ENCODE assay signal across 8 cellular contexts in genomic region chr6:158703840-158704822, GRCh38. TPM values are rescaled to one million over a fixed set of nuclear protein-coding genes. Genes with fewer than 3 reads are reported as not detected.
DNase-seq lines count a peak whose midpoint lies in the region; ATAC-seq and TF ChIP-seq lines count a peak whose summit lies in the region.

No MANE protein-coding gene starts in this region.

- POLR2A ChIA-PET in AG04450 (lab: Yijun Ruan, JAX) = no interaction called here
- POLR2A ChIA-PET in activated CD4-positive, alpha-beta T cell treated with anti-CD3 and anti-CD28 coated beads, Interleukin-2, amount 10 ng/mL, durations not matched to agents 7 days and 5 days (lab: Charles Lee) = no interaction called here

- peaks cover 9% of the 10 kb centered on the region for H3K36me3 Mint-ChIP-seq in activated CD4-positive, alpha-beta T cell treated with anti-CD3 and anti-CD28 coated beads, Interleukin-2, amount 10 ng/mL, durations not matched to agents 7 days and 5 days (ENCODE audit: low read depth)
- H3K36me3 Mint-ChIP-seq in dendritic cell treated with granulocyte-macrophage colony-stimulating factor and Interleukin-4, amounts not matched to agents 40 ng/mL and 50 ng/mL, for 4 days (ENCODE audit: low read depth) = peaks cover 6% of the 10 kb centered on the region

- H3K9me3 Mint-ChIP-seq in activated CD4-positive, alpha-beta T cell treated with anti-CD3 and anti-CD28 coated beads, Interleukin-2, amount 10 ng/mL, durations not matched to agents 7 days and 5 days = no peaks in the 10 kb centered on the region
- no peaks in the 10 kb centered on the region for H3K9me3 Mint-ChIP-seq in dendritic cell treated with granulocyte-macrophage colony-stimulating factor and Interleukin-4, amounts not matched to agents 40 ng/mL and 50 ng/mL, for 4 days

- peak; percentile 94 for ATAC-seq in GM18858 (IDR thresholded peaks at IDR 0.05; ENCODE audit: unreplicated experiment)
- peak; percentile 96 for ATAC-seq in HG03066 (IDR thresholded peaks at IDR 0.05; ENCODE audit: low read depth, unreplicated experiment)
- peak; percentile 93 to 98 (median 97) for ATAC-seq in right lobe of liver

- no peaks in the 10 kb centered on the region for H3K36me3 ChIP-seq in right lobe of liver

- H3K4me1 ChIP-seq in right lobe of liver = peaks cover 0 to 10% (median 4%) of the 10 kb centered on the region in 4 donors

- no peaks in the 10 kb centered on the region for H3K9me3 ChIP-seq in AG04450 (ENCODE audit: control insufficient read depth, insufficient read depth, low read length)
- no peaks in the 10 kb centered on the region for H3K9me3 ChIP-seq in right lobe of liver

- CTCF ChIA-PET in AG04450 (lab: Charles Lee) = interaction anchor here (0.6 to 4.1 kb wide), 17 partner anchors 13 to 930 kb away, joined by 3 to 44 read pairs (median 4); no protein-coding TSS in a partner anchor
- CTCF ChIA-PET in activated CD4-positive, alpha-beta T cell treated with anti-CD3 and anti-CD28 coated beads, Interleukin-2, amount 10 ng/mL, durations not matched to agents 7 days and 5 days (lab: Charles Lee) = interaction anchor here (0.5 to 1.7 kb wide), 13 partner anchors 14 to 431 kb away, joined by 3 to 6 read pairs (median 3); no protein-coding TSS in a partner anchor

- intact Hi-C loops in dendritic cell treated with granulocyte-macrophage colony-stimulating factor and Interleukin-4, amounts not matched to agents 40 ng/mL and 50 ng/mL, for 4 days (cut with micrococcal nuclease) = loop anchor here (1.0 to 10.0 kb wide), 2 partner anchors 61 to 268 kb away; no protein-coding TSS in a partner anchor
- intact Hi-C loops in right lobe of liver (cut with DNase I) = no loop called here

- H3K27ac Mint-ChIP-seq in activated CD4-positive, alpha-beta T cell treated with anti-CD3 and anti-CD28 coated beads, Interleukin-2, amount 10 ng/mL, durations not matched to agents 7 days and 5 days = peak overlapping the region; percentile 79
- peak overlapping the region; percentile 68 for H3K27ac Mint-ChIP-seq in dendritic cell treated with granulocyte-macrophage colony-stimulating factor and Interleukin-4, amounts not matched to agents 40 ng/mL and 50 ng/mL, for 4 days

- H3K27me3 ChIP-seq in AG04450 (ENCODE audit: control insufficient read depth, insufficient read depth, low read length) = no peaks in the 10 kb centered on the region
- no peaks in the 10 kb centered on the region for H3K27me3 ChIP-seq in right lobe of liver

- DNase-seq in AG04450 (ENCODE audit: low read depth, low spot score) = no peak
- DNase-seq in NCI-H446 treated with DMSO at 0.1 percent for 48 hours (lab: John Stamatoyannopoulos, UW) = peak; percentile 26
- DNase-seq in activated CD4-positive, alpha-beta T cell treated with anti-CD3 and anti-CD28 coated beads, Interleukin-2, amount 10 ng/mL, durations not matched to agents 7 days and 5 days = peak; percentile 76
- DNase-seq in right lobe of liver = peak; percentile 84 to 85 (median 84)
- peak; percentile 64 to 81 for DNase-seq in stimulated activated CD4-positive, alpha-beta T cell treated with anti-CD3 and anti-CD28 coated beads, Interleukin-4, amount 100 ng/mL, for 4 hours

- peak overlapping the region; percentile 61 for H3K4me3 ChIP-seq in AG04450 (ENCODE audit: low read depth, low read length)
- H3K4me3 ChIP-seq in right lobe of liver = peak overlapping the region; percentile 38 to 56 (median 45)

- H3K27me3 Mint-ChIP-seq in activated CD4-positive, alpha-beta T cell treated with anti-CD3 and anti-CD28 coated beads, Interleukin-2, amount 10 ng/mL, durations not matched to agents 7 days and 5 days = no peaks in the 10 kb centered on the region
- H3K27me3 Mint-ChIP-seq in dendritic cell treated with granulocyte-macrophage colony-stimulating factor and Interleukin-4, amounts not matched to agents 40 ng/mL and 50 ng/mL, for 4 days = no peaks in the 10 kb centered on the region

- H3K27ac ChIP-seq in AG04450 (ENCODE audit: low read depth, low read length) (no peak overlapping the region), right lobe of liver (peak overlapping the region in 2 of 3 donors; percentile 21 to 44)

- peak overlapping the region; percentile 53 for H3K4me3 Mint-ChIP-seq in activated CD4-positive, alpha-beta T cell treated with anti-CD3 and anti-CD28 coated beads, Interleukin-2, amount 10 ng/mL, durations not matched to agents 7 days and 5 days
- peak overlapping the region; percentile 93 for H3K4me3 Mint-ChIP-seq in dendritic cell treated with granulocyte-macrophage colony-stimulating factor and Interleukin-4, amounts not matched to agents 40 ng/mL and 50 ng/mL, for 4 days

- H3K4me1 Mint-ChIP-seq in activated CD4-positive, alpha-beta T cell treated with anti-CD3 and anti-CD28 coated beads, Interleukin-2, amount 10 ng/mL, durations not matched to agents 7 days and 5 days = peaks cover 18% of the 10 kb centered on the region
- H3K4me1 Mint-ChIP-seq in dendritic cell treated with granulocyte-macrophage colony-stimulating factor and Interleukin-4, amounts not matched to agents 40 ng/mL and 50 ng/mL, for 4 days (ENCODE audit: low read depth) = peaks cover 15% of the 10 kb centered on the region

- TF ChIP-seq POLR2A in right lobe of liver (IDR thresholded peaks at IDR 0.05) = no peak

- 12% methylated on average over 14 of the region's 42 CpGs for WGBS in right lobe of liver (ENCODE audit: insufficient coverage, low coverage, low lambda C conversion rate, missing lambda C conversion rate)

- TF ChIP-seq CTCF in AG04450 (IDR thresholded peaks at IDR 0.05; ENCODE audit: low read depth, low read length) = peak; percentile 94
- peak; percentile 97 to 99 (median 99) for TF ChIP-seq CTCF in right lobe of liver (IDR thresholded peaks at IDR 0.05)

RNA-seq across cellular contexts. Expression of gene SYTL3, which starts 54.3 kb away (rescaled TPM):
- polyA plus RNA-seq in AG04450 (2011; rRNA removed) = 1.6 TPM in 2 replicates
- polyA minus RNA-seq in AG04450 (2011; rRNA and poly(A)+ RNA removed) = 1.6 and 2.0 TPM in 2 replicates
- 10 to 100 TPM; 25.8 to 26.9 TPM for total RNA-seq in activated CD4-positive, alpha-beta T cell treated with anti-CD3 and anti-CD28 coated beads, Interleukin-2, amount 10 ng/mL, durations not matched to agents 7 days and 5 days
- total RNA-seq in right lobe of liver = 1 to 10 TPM in 4 of 6 experiments, under 1 TPM in 2; 0.66 to 1.7 (median 1.0) TPM

RNA-seq across cellular contexts. Expression of gene DYNLT1, which starts 59.6 kb away (rescaled TPM):
- 414 and 422 TPM in 2 replicates for polyA plus RNA-seq in AG04450 (2011; rRNA removed)
- 125 and 133 TPM in 2 replicates for polyA minus RNA-seq in AG04450 (2011; rRNA and poly(A)+ RNA removed)
- 100 to 1,000 TPM in 1 of 2 experiments, 10 to 100 TPM in 1; 81.4 to 102 TPM for total RNA-seq in activated CD4-positive, alpha-beta T cell treated with anti-CD3 and anti-CD28 coated beads, Interleukin-2, amount 10 ng/mL, durations not matched to agents 7 days and 5 days
- total RNA-seq in right lobe of liver = 10 to 100 TPM; 31.5 to 69.5 (median 40.0) TPM

Comparison
In these comparisons a context has a peak if more than half of its experiments do, and no peak if none do; other contexts are left out.
1. RNA of gene SYTL3, which starts 54.3 kb away (total RNA-seq): 25.8 to 26.9 TPM in activated CD4-positive, alpha-beta T cell treated with anti-CD3 and anti-CD28 coated beads, Interleukin-2, amount 10 ng/mL, durations not matched to agents 7 days and 5 days; 0.66 to 1.7 TPM in right lobe of liver; every median in the first group is over 10 times any median in the second.
2. Peak in every context shown above with its lines, with median percentiles within 50 percentile points of each other: ATAC-seq.